Comparison of ENCODE assay signal across 10 cellular contexts in genomic region chrY:19433049-19433448, GRCh38.
DNase-seq lines count a peak whose midpoint lies in the region; ATAC-seq and TF ChIP-seq lines count a peak whose summit lies in the region.
"Had no signal": no experiment of that assay in that cellular context is flagged by ENCODE, and none has a peak within 500 bp of the region (broad histone marks: within the 10 kb centered on the region; RNA-seq: fewer than 3 reads in every experiment).

No MANE protein-coding gene starts in this region.

- H3K27ac Mint-ChIP-seq in natural killer cell, result no peak overlapping the region

- no peaks in the 10 kb centered on the region for H3K4me1 ChIP-seq in SJCRH30
- H3K4me1 ChIP-seq: esophagus muscularis mucosa had no signal

- ATAC-seq in HG03442 (IDR thresholded peaks at IDR 0.05; ENCODE audit: unreplicated experiment), result peak; percentile 58
- ATAC-seq in natural killer cell, result peak in 1 of 3 donors; percentile 55
- no peak for ATAC-seq in GM18870 (IDR thresholded peaks at IDR 0.05; ENCODE audit: unreplicated experiment)

- TF ChIP-seq CTCF in natural killer cell (IDR thresholded peaks at IDR 0.05), result peak; percentile 55

- intact Hi-C loops in natural killer cell (cut with micrococcal nuclease), result loop anchor here (1.0 to 10.0 kb wide), 3 partner anchors 70 to 1832 kb away; no protein-coding TSS in a partner anchor

- H3K27ac ChIP-seq in SJCRH30, result no peak overlapping the region
- H3K27ac ChIP-seq: esophagus muscularis mucosa, KMS-11 had no signal

- H3K4me1 Mint-ChIP-seq in natural killer cell, result peaks cover 0 to 9% of the 10 kb centered on the region in 2 donors

- H3K9me3 ChIP-seq in SJCRH30 (replicated peaks), result no peaks in the 10 kb centered on the region
- H3K9me3 ChIP-seq: esophagus muscularis mucosa had no signal

- H3K4me3 Mint-ChIP-seq in natural killer cell, result no peak overlapping the region

- H3K27me3 Mint-ChIP-seq in natural killer cell (ENCODE audit: low read depth in 2 of 2), result peaks cover 0 to 3% of the 10 kb centered on the region in 2 donors

- no peaks in the 10 kb centered on the region for H3K36me3 Mint-ChIP-seq in natural killer cell

- DNase-seq in Daoy (ENCODE audit: low read depth), result peak; percentile 6
- DNase-seq in amniotic epithelial cell (ENCODE audit: low read depth), result peak; percentile 37
- DNase-seq in natural killer cell, result no peak
- no peak for DNase-seq in SJCRH30
- DNase-seq in NCI-H1694 (lab: John Stamatoyannopoulos, UW), result no peak
- DNase-seq in NCI-H226, result no peak

- H3K27me3 ChIP-seq in SJCRH30, result no peaks in the 10 kb centered on the region
- H3K27me3 ChIP-seq: esophagus muscularis mucosa had no signal

- no peaks in the 10 kb centered on the region for H3K36me3 ChIP-seq in SJCRH30
- H3K36me3 ChIP-seq: esophagus muscularis mucosa had no signal

- no peaks in the 10 kb centered on the region for H3K9me3 Mint-ChIP-seq in natural killer cell

- H3K4me3 ChIP-seq in SJCRH30, result no peak overlapping the region
- H3K4me3 ChIP-seq: esophagus muscularis mucosa had no signal

Comparison
In these comparisons a context has a peak if more than half of its experiments do, and no peak if none do; other contexts are left out.
1. DNase-seq: peak in Daoy (single experiment) and amniotic epithelial cell (single experiment); none in natural killer cell (single experiment), SJCRH30 (0 of 2), NCI-H1694 (single experiment) and NCI-H226 (single experiment).